In genomic region chr10:5889624-5890518, GRCh38 we compare ENCODE assay signal across 8 cellular contexts. TPM values are rescaled to one million over a fixed set of nuclear protein-coding genes. Genes with fewer than 3 reads are reported as not detected.
A peak's percentile ranks its signal among the peaks of the same experiment; 100 is the strongest.
DNase-seq lines count a peak whose midpoint lies in the region; ATAC-seq and TF ChIP-seq lines count a peak whose summit lies in the region.

TSS of gene ANKRD16 (minus strand) at chr10:5889893. CDS start at chr10:5889354, 539 bp downstream.
TSS of gene FBH1 (plus strand) at chr10:5890243. CDS start at chr10:5890346, 103 bp downstream.

- no peaks in the 10 kb centered on the region for H3K36me3 ChIP-seq in kidney epithelial cell (ENCODE audit: control insufficient read depth, insufficient read depth, low read length)

- peak within 1 kb of the TSS; percentile 86 for H3K4me3 ChIP-seq in kidney epithelial cell (ENCODE audit: low read depth, low read length)

- ATAC-seq in HG03378 (IDR thresholded peaks at IDR 0.05; ENCODE audit: unreplicated experiment), result peak; percentile 84

- H3K27me3 ChIP-seq in kidney epithelial cell (ENCODE audit: control insufficient read depth, insufficient read depth, low read length), result no peaks in the 10 kb centered on the region

- TF ChIP-seq POLR2A in GM19099 (IDR thresholded peaks at IDR 0.05; ENCODE audit: extremely low read depth, insufficient read length, low read depth), result peak; percentile 78

- DNase-seq in AML-193 (lab: John Stamatoyannopoulos, UW) (peak; percentile 89 to 92), NCI-H446 treated with DMSO at 0.1 percent for 48 hours (lab: John Stamatoyannopoulos, UW) (peak; percentile 95), cerebellum (ENCODE audit: low spot score) (peak; percentile 96), kidney epithelial cell (ENCODE audit: low read depth) (peak; percentile 67)
- DNase-seq in activated CD4-positive, alpha-beta T cell treated with anti-CD3 and anti-CD28 coated beads for 1 hour, result peak; percentile 96
- DNase-seq in stimulated activated CD4-positive, alpha-beta T cell treated with anti-CD3 and anti-CD28 coated beads, Interleukin-15, amount 100 ng/mL, for 24 hours, result peak; percentile 99

- TF ChIP-seq CTCF in kidney epithelial cell (IDR thresholded peaks at IDR 0.05; ENCODE audit: insufficient read depth, low read length, poor library complexity, severe bottlenecking), result no peak

RNA-seq across cellular contexts. Expression of gene ANKRD16, which starts in this region (rescaled TPM):
- total RNA-seq in cerebellum, result 15.9 TPM
- total RNA-seq in kidney epithelial cell, result 7.0 and 7.9 TPM in 2 replicates

RNA-seq across cellular contexts. Expression of gene FBH1, which starts in this region (rescaled TPM):
- total RNA-seq in cerebellum, result 46.7 TPM
- 54.9 and 65.8 TPM in 2 replicates for total RNA-seq in kidney epithelial cell

Comparison
In these comparisons a context has a peak if more than half of its experiments do, and no peak if none do; other contexts are left out.
1. Peak in every context shown above with its lines: DNase-seq, ATAC-seq and H3K4me3 ChIP-seq.